ENCODE assay signal across 26 cellular contexts in genomic region chr13:29193083-29193482, GRCh38.
"Had no signal": no experiment of that assay in that cellular context is flagged by ENCODE, and none has a peak within 500 bp of the region (broad histone marks: within the 10 kb centered on the region; RNA-seq: fewer than 3 reads in every experiment).

No MANE protein-coding gene starts in this region.

- H3K27ac ChIP-seq: colonic mucosa, epithelial cell of prostate, esophagus squamous epithelium, gastrocnemius medialis, heart right ventricle had no signal

- H3K4me1 Mint-ChIP-seq: endodermal cell; naive thymus-derived CD4-positive, alpha-beta T cell had no signal

- DNase-seq: colonic mucosa; cortex of kidney; effector CD8-positive, alpha-beta T cell; effector memory CD8-positive, alpha-beta T cell; endodermal cell; erythroblast; esophagus squamous epithelium; foreskin fibroblast; foreskin melanocyte; gastrocnemius medialis; glutamatergic neuron; head of caudate nucleus; heart right ventricle; hippocampal formation; left cardiac atrium; left ventricle myocardium superior; mammary epithelial cell; mesendoderm; midbrain; naive thymus-derived CD4-positive, alpha-beta T cell had no signal

- H3K4me3 ChIP-seq: colonic mucosa, esophagus squamous epithelium, gastrocnemius medialis, heart right ventricle, lung had no signal

- ATAC-seq: effector memory CD8-positive, alpha-beta T cell; esophagus mucosa; gastrocnemius medialis; heart right ventricle; left cardiac atrium; left lobe of liver; left ventricle myocardium superior; naive thymus-derived CD4-positive, alpha-beta T cell had no signal

- H3K36me3 ChIP-seq: colonic mucosa, esophagus squamous epithelium, gastrocnemius medialis, heart right ventricle had no signal

- H3K4me3 Mint-ChIP-seq: dendritic cell treated with granulocyte-macrophage colony-stimulating factor and Interleukin-4, amounts not matched to agents 40 ng/mL and 50 ng/mL, for 4 days; effector memory CD8-positive, alpha-beta T cell; endodermal cell; memory B cell; naive thymus-derived CD4-positive, alpha-beta T cell had no signal

- H3K9me3 ChIP-seq: colonic mucosa, esophagus squamous epithelium, gastrocnemius medialis had no signal

- H3K27me3 Mint-ChIP-seq: dendritic cell treated with granulocyte-macrophage colony-stimulating factor and Interleukin-4, amounts not matched to agents 40 ng/mL and 50 ng/mL, for 4 days; effector memory CD8-positive, alpha-beta T cell had no signal

- H3K4me1 ChIP-seq: colonic mucosa, esophagus squamous epithelium, gastrocnemius medialis, heart right ventricle had no signal

- H3K27me3 ChIP-seq: colonic mucosa, esophagus squamous epithelium, gastrocnemius medialis, heart right ventricle had no signal

- H3K36me3 Mint-ChIP-seq: memory B cell; naive thymus-derived CD4-positive, alpha-beta T cell had no signal

- H3K27ac Mint-ChIP-seq: dendritic cell treated with granulocyte-macrophage colony-stimulating factor and Interleukin-4, amounts not matched to agents 40 ng/mL and 50 ng/mL, for 4 days; effector memory CD8-positive, alpha-beta T cell; endodermal cell; memory B cell; naive thymus-derived CD4-positive, alpha-beta T cell had no signal
